ENCODE assay signal across 22 cellular contexts in genomic region chr1:167158813-167159275, GRCh38.
DNase-seq lines count a peak whose midpoint lies in the region; ATAC-seq and TF ChIP-seq lines count a peak whose summit lies in the region.
"Had no signal": no experiment of that assay in that cellular context is flagged by ENCODE, and none has a peak within 500 bp of the region (broad histone marks: within the 10 kb centered on the region; RNA-seq: fewer than 3 reads in every experiment).

No MANE protein-coding gene starts in this region.

- H3K4me2 ChIP-seq in mammary epithelial cell (ENCODE audit: insufficient read depth, low read depth, low read length) (no peak overlapping the region), PC-9 (no peak overlapping the region)

- POLR2A ChIA-PET in MCF 10A (lab: Yijun Ruan, JAX) (no interaction called here), PC-9 (lab: Charles Lee; ENCODE audit: unreplicated experiment) (no interaction called here)

- no peak overlapping the region for H3K4me3 Mint-ChIP-seq in MCF 10A (ENCODE audit: unreplicated experiment)
- H3K4me3 Mint-ChIP-seq: CD8-positive, alpha-beta T cell had no signal

- peaks cover 39% of the 10 kb centered on the region for H3K4me1 ChIP-seq in mammary epithelial cell (ENCODE audit: insufficient read depth, low read length)
- peaks cover 59% of the 10 kb centered on the region for H3K4me1 ChIP-seq in PC-9 (replicated peaks; ENCODE audit: insufficient read depth)
- peaks cover 0 to 30% of the 10 kb centered on the region in 2 donors for H3K4me1 ChIP-seq in gastrocnemius medialis

- intact Hi-C loops in mammary epithelial cell (cut with micrococcal nuclease) (no loop called here), MCF 10A (cut with micrococcal nuclease) (no loop called here), PC-9 (cut with micrococcal nuclease; ENCODE audit: unreplicated experiment) (no loop called here), gastrocnemius medialis (cut with DNase I; ENCODE audit: low total_unique reads) (no loop called here)

- H3F3A ChIP-seq in PC-9 (ENCODE audit: insufficient read depth, low read depth), result peaks cover 24% of the 10 kb centered on the region

- peaks cover 28% of the 10 kb centered on the region for H3K4me1 Mint-ChIP-seq in MCF 10A (ENCODE audit: insufficient read depth, unreplicated experiment)

- WGBS in mammary epithelial cell (ENCODE audit: low coverage, missing lambda C conversion rate), result 96% methylated on average over 3 of the region's 3 CpGs

- no peak overlapping the region for H3K27ac ChIP-seq in mammary epithelial cell (ENCODE audit: insufficient read depth, low read depth, low read length)
- no peak overlapping the region for H3K27ac ChIP-seq in PC-9
- H3K27ac ChIP-seq in gastrocnemius medialis, result peak overlapping the region in 1 of 4 donors; percentile 63
- H3K27ac ChIP-seq: GM23248 had no signal

- ATAC-seq in gastrocnemius medialis, result no peak
- ATAC-seq: CD8-positive, alpha-beta T cell had no signal

- H3K36me3 ChIP-seq in mammary epithelial cell (ENCODE audit: insufficient read depth, low read length) (no peaks in the 10 kb centered on the region), PC-9 (ENCODE audit: low read depth) (no peaks in the 10 kb centered on the region), gastrocnemius medialis (no peaks in the 10 kb centered on the region)
- H3K36me3 ChIP-seq: MG63 had no signal

- DNase-seq in mammary epithelial cell, result no peak
- no peak for DNase-seq in MCF 10A (ENCODE audit: unreplicated experiment)
- DNase-seq in PC-9, result no peak
- DNase-seq in myocyte (ENCODE audit: low read depth), result peak; percentile 52
- DNase-seq in activated gamma-delta T cell treated with Interleukin-2 at 50 U/mL for 16 hours, result no peak
- DNase-seq in gastrocnemius medialis, result no peak
- DNase-seq in cerebellar cortex (ENCODE audit: low spot score), result no peak
- no peak for DNase-seq in T1000 (lab: John Stamatoyannopoulos, UW)
- DNase-seq: 8988T; C1 segment of cervical spinal cord; CD8-positive, alpha-beta T cell; DND-41; GM23248; IMR-90; MG63; NCI-H1417; NCI-H1694 treated with DMSO at 0.1 percent for 48 hours; NCI-H2081 treated with DMSO at 0.1 percent for 48 hours; NCI-H446; NCI-H526; OCI-M1; Right ventricle myocardium superior had no signal

- no peaks in the 10 kb centered on the region for H3K27me3 Mint-ChIP-seq in MCF 10A (ENCODE audit: insufficient read depth, unreplicated experiment)

- BruUV-seq in mammary epithelial cell (replicated peaks; lab: Mats Ljungman, UMichigan) (no TSS peak), MCF 10A (replicated peaks; lab: Mats Ljungman, UMichigan) (no TSS peak), PC-9 (replicated peaks; lab: Mats Ljungman, UMichigan) (no TSS peak)

- TF ChIP-seq POLR2A in gastrocnemius medialis (IDR thresholded peaks at IDR 0.05), result no peak

- H3K27ac Mint-ChIP-seq in MCF 10A (ENCODE audit: low read depth, unreplicated experiment), result no peak overlapping the region
- H3K27ac Mint-ChIP-seq: CD8-positive, alpha-beta T cell had no signal

- H3K9me3 ChIP-seq in mammary epithelial cell (replicated peaks; ENCODE audit: insufficient read depth, low read length) (no peaks in the 10 kb centered on the region), PC-9 (ENCODE audit: insufficient read depth, low read depth) (peaks cover 3% of the 10 kb centered on the region; the same call in 1 of the 2 replicates), gastrocnemius medialis (no peaks in the 10 kb centered on the region)
- H3K9me3 ChIP-seq: MG63 had no signal

- H2AFZ ChIP-seq in mammary epithelial cell (ENCODE audit: low read depth, low read length) (peak overlapping the region; percentile 85), PC-9 (0 out of 2 replicates have a peak overlapping the region, but pooled peaks have one; percentile 44)
- H2AFZ ChIP-seq: GM23248 had no signal

- H3K36me3 Mint-ChIP-seq in MCF 10A (ENCODE audit: insufficient read depth, unreplicated experiment), result no peaks in the 10 kb centered on the region
- H3K36me3 Mint-ChIP-seq: CD8-positive, alpha-beta T cell had no signal

- H3K9me2 ChIP-seq in PC-9 (ENCODE audit: insufficient read depth), result no peaks in the 10 kb centered on the region

- H3K79me2 ChIP-seq in mammary epithelial cell (ENCODE audit: insufficient read depth, low read length), result no peaks in the 10 kb centered on the region
- no peaks in the 10 kb centered on the region for H3K79me2 ChIP-seq in PC-9 (ENCODE audit: low read depth)

- H3K9me3 Mint-ChIP-seq in MCF 10A (ENCODE audit: unreplicated experiment), result no peaks in the 10 kb centered on the region
- H3K9me3 Mint-ChIP-seq: CD8-positive, alpha-beta T cell had no signal

- H3K27me3 ChIP-seq in mammary epithelial cell (ENCODE audit: insufficient read depth, low read length) (no peaks in the 10 kb centered on the region), PC-9 (ENCODE audit: insufficient read depth, low read depth) (no peaks in the 10 kb centered on the region), gastrocnemius medialis (no peaks in the 10 kb centered on the region)
- H3K27me3 ChIP-seq: MG63 had no signal

- TF ChIP-seq CTCF in mammary epithelial cell (conservative IDR thresholded peaks at IDR 0.05 in 1 of 2, IDR thresholded peaks at IDR 0.05 in 1 of 2; ENCODE audit: extremely low read depth in 1 of 2, insufficient read depth in 1 of 2, low read depth in 1 of 2, low read length in 2 of 2), result no peak
- TF ChIP-seq CTCF in MCF 10A (IDR thresholded peaks at IDR 0.05; ENCODE audit: unreplicated experiment), result no peak
- TF ChIP-seq CTCF in PC-9 (conservative IDR thresholded peaks at IDR 0.05), result no peak
- no peak for TF ChIP-seq CTCF in gastrocnemius medialis (IDR thresholded peaks at IDR 0.05 in 4 of 5, conservative IDR thresholded peaks at IDR 0.05 in 1 of 5)

- H3K9ac ChIP-seq in mammary epithelial cell (ENCODE audit: insufficient read depth, low read length), result no peak overlapping the region
- H3K9ac ChIP-seq: GM23248 had no signal

- no peak overlapping the region for H3K4me3 ChIP-seq in mammary epithelial cell (replicated peaks in 1 of 3; ENCODE audit: insufficient read depth in 1 of 3, low read depth in 2 of 3, low read length in 3 of 3)
- no peak overlapping the region for H3K4me3 ChIP-seq in PC-9
- no peak overlapping the region for H3K4me3 ChIP-seq in gastrocnemius medialis
- H3K4me3 ChIP-seq: GM23248, MG63 had no signal

- H4K20me1 ChIP-seq in mammary epithelial cell (ENCODE audit: insufficient read depth, low read length), result no peaks in the 10 kb centered on the region
- no peaks in the 10 kb centered on the region for H4K20me1 ChIP-seq in PC-9 (ENCODE audit: insufficient read depth)

- in situ Hi-C loops in mammary epithelial cell (cut with MboI; ENCODE audit: low sequenced_read_pairs in 2 of 2) (no loop called here), gastrocnemius medialis (cut with MboI; ENCODE audit: low sequenced_read_pairs in 4 of 4) (no loop called here)

- dilution Hi-C loops in mammary epithelial cell (cut with HindIII; ENCODE audit: low sequenced_read_pairs), result no loop called here

- CTCF ChIA-PET in mammary epithelial cell (lab: Charles Lee; ENCODE audit: low non-redundant PET), result no interaction called here
- CTCF ChIA-PET in MCF 10A (lab: Yijun Ruan, JAX), result interaction anchor here (0.7 to 1.6 kb wide), 2 partner anchors 92 to 100 kb away, joined by 4 to 11 read pairs; no protein-coding TSS in a partner anchor
- CTCF ChIA-PET in PC-9 (lab: Charles Lee), result no interaction called here
